8 cellular contexts compared by ENCODE assay signal in the genomic region with DNA sequence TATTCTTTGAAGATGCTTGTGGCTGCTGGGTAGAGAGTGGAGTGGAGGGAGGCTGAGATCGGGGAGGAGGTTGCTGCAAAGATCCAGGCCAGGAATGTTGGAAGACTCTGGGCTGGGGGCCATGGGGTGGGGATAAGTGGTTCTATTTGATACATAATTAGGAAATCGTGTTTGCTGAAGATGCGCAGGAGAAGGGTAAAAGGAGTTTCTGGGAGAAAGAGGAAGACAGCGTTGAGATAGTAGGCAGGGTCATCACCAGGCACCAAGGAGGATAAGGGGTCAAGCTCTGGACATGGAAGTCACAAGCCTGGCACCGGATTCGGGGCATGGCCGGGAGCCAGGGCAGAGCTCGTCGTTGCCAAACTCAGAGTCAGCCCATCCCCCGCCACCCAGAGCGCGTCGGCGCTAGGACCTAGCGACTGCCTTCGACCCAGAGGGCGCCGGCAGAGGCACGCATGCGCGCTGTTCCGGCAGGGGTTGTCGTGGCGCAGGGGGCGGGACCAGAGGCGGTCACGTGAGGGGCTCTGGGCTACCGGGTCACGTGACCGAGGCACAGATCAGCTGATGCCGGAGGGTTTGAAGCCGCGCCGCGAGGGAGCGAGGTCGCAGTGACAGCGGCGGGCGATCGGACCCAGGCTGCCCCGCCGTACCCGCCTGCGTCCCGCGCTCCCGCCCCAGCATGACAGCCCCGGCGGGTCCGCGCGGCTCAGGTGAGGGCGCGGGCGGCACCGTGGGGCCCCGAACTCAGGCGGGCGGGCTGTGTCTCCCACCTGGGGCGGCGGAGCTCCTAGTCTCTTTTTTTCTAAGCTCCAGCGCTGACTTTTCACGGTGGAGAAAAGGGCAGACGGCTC. TPM values are rescaled to one million over a fixed set of nuclear protein-coding genes. Genes with fewer than 3 reads are reported as not detected.
DNase-seq lines count a peak whose midpoint lies in the region; ATAC-seq and TF ChIP-seq lines count a peak whose summit lies in the region.

A gene (plus strand): TSS at position 553 of the 851 bp plus-strand sequence. CDS start 127 bp downstream, at position 680.

- no TSS peak for BruUV-seq in PC-9 (replicated peaks; lab: Mats Ljungman, UMichigan)

- intact Hi-C loops in PC-9 (cut with micrococcal nuclease; ENCODE audit: unreplicated experiment): loop anchor here (1.0 kb wide), 1 partner anchor 12 kb away; no protein-coding TSS in a partner anchor

- peaks cover 23% of the 10 kb centered on the region for H3K36me3 Mint-ChIP-seq in activated T-cell treated with anti-CD3 and anti-CD28 coated beads, Interleukin-2, amount 50 U/mL, for 24 hours (ENCODE audit: low read depth)

- 1% methylated on average over 60 to 65 of the region's 65 CpGs for WGBS in esophagus, 2 donors

- peaks cover 3% of the 10 kb centered on the region for H3K27me3 Mint-ChIP-seq in activated T-cell treated with anti-CD3 and anti-CD28 coated beads, Interleukin-2, amount 50 U/mL, for 24 hours

- peak within 1 kb of the TSS; percentile 89 for H3K4me3 ChIP-seq in PC-9
- H3K4me3 ChIP-seq in esophagus (ENCODE audit: low read depth in 1 of 2, low read length in 2 of 2): peak within 1 kb of the TSS; percentile 75 to 83
- H3K4me3 ChIP-seq in muscle layer of duodenum (ENCODE audit: low read depth in 1 of 2, low read length in 2 of 2): peak within 1 kb of the TSS; percentile 76 to 96

- H3K36me3 ChIP-seq in PC-9 (ENCODE audit: low read depth) (no peaks in the 10 kb centered on the region), esophagus (ENCODE audit: control insufficient read depth in 2 of 2, insufficient read depth in 2 of 2, low read length in 1 of 2) (peaks cover 2 to 13% of the 10 kb centered on the region in 2 donors), muscle layer of duodenum (ENCODE audit: control insufficient read depth in 1 of 2, insufficient read depth in 2 of 2, low read length in 2 of 2) (peaks cover 0 to 39% of the 10 kb centered on the region in 2 donors)

- DNase-seq in DMS114 treated with DMSO at 0.1 percent for 48 hours (lab: John Stamatoyannopoulos, UW; ENCODE audit: unreplicated experiment): peak; percentile 77
- peak; percentile 97 for DNase-seq in KBM-7
- peak; percentile 91 to 98 for DNase-seq in PC-9
- DNase-seq in activated T-cell treated with anti-CD3 and anti-CD28 coated beads, Interleukin-2, amount 50 U/mL, for 24 hours: peak; percentile 100
- DNase-seq in stimulated activated CD8-positive, alpha-beta memory T cell treated with anti-CD3 and anti-CD28 coated beads, Interleukin-7, amount 100 ng/mL, for 4 hours (ENCODE audit: low read depth in 2 of 2): peak; percentile 98 to 99

- in situ Hi-C loops in KBM-7 (cut with MboI; ENCODE audit: low pct_unique_long_range_greater_than_20kb, low sequenced_read_pairs): no loop called here

- H3K27me3 ChIP-seq in PC-9 (ENCODE audit: insufficient read depth, low read depth) (no peaks in the 10 kb centered on the region), esophagus (ENCODE audit: control insufficient read depth in 1 of 2, insufficient read depth in 2 of 2, low read length in 2 of 2) (no peaks in the 10 kb centered on the region), muscle layer of duodenum (ENCODE audit: low read depth, low read length) (no peaks in the 10 kb centered on the region)

- POLR2A ChIA-PET in PC-9 (lab: Charles Lee; ENCODE audit: unreplicated experiment): no interaction called here

- H3K4me1 ChIP-seq in PC-9 (replicated peaks; ENCODE audit: insufficient read depth) (peaks cover 16% of the 10 kb centered on the region), esophagus (ENCODE audit: control insufficient read depth in 2 of 2, insufficient read depth in 2 of 2, low read length in 1 of 2) (peaks cover 5 to 11% of the 10 kb centered on the region in 2 donors), muscle layer of duodenum (ENCODE audit: control insufficient read depth in 1 of 2, insufficient read depth in 2 of 2, low read length in 2 of 2) (peaks cover 9 to 30% of the 10 kb centered on the region in 2 donors)

- H4K20me1 ChIP-seq in PC-9 (ENCODE audit: insufficient read depth): no peaks in the 10 kb centered on the region

- peak within 1 kb of the TSS; percentile 99 for H3K4me2 ChIP-seq in PC-9

- H3K27ac ChIP-seq in PC-9: no peak within 1 kb of the TSS
- H3K27ac ChIP-seq in esophagus (ENCODE audit: low read depth in 2 of 2, low read length in 1 of 2): peak within 1 kb of the TSS; percentile 53 to 76
- H3K27ac ChIP-seq in muscle layer of duodenum (ENCODE audit: low read length): peak within 1 kb of the TSS; percentile 43

- no peaks in the 10 kb centered on the region for H3K9me3 ChIP-seq in PC-9 (ENCODE audit: insufficient read depth, low read depth)
- no peaks in the 10 kb centered on the region for H3K9me3 ChIP-seq in esophagus (ENCODE audit: control insufficient read depth in 2 of 2, insufficient read depth in 1 of 2, low read depth in 1 of 2, low read length in 1 of 2)
- H3K9me3 ChIP-seq in muscle layer of duodenum (ENCODE audit: control insufficient read depth in 1 of 2, low read length in 2 of 2): no peaks in the 10 kb centered on the region

- H3K9me3 Mint-ChIP-seq in activated T-cell treated with anti-CD3 and anti-CD28 coated beads, Interleukin-2, amount 50 U/mL, for 24 hours: no peaks in the 10 kb centered on the region

- H3K9me2 ChIP-seq in PC-9 (ENCODE audit: insufficient read depth): no peaks in the 10 kb centered on the region

- CTCF ChIA-PET in PC-9 (lab: Charles Lee): no interaction called here

- H3K27ac Mint-ChIP-seq in activated T-cell treated with anti-CD3 and anti-CD28 coated beads, Interleukin-2, amount 50 U/mL, for 24 hours: peak within 1 kb of the TSS; percentile 60

- H3K79me2 ChIP-seq in PC-9 (ENCODE audit: low read depth): 0 out of 2 replicates have a peak, but pooled peaks cover 7% of the 10 kb centered on the region

- peak within 1 kb of the TSS; percentile 78 for H3K4me3 Mint-ChIP-seq in activated T-cell treated with anti-CD3 and anti-CD28 coated beads, Interleukin-2, amount 50 U/mL, for 24 hours

- H2AFZ ChIP-seq in PC-9: peak within 1 kb of the TSS; percentile 94

- peaks cover 33% of the 10 kb centered on the region; the same call in 1 of the 2 replicates for H3F3A ChIP-seq in PC-9 (ENCODE audit: insufficient read depth, low read depth)

- ATAC-seq in GM21619 (IDR thresholded peaks at IDR 0.05; ENCODE audit: unreplicated experiment): peak; percentile 70

- H3K4me1 Mint-ChIP-seq in activated T-cell treated with anti-CD3 and anti-CD28 coated beads, Interleukin-2, amount 50 U/mL, for 24 hours (ENCODE audit: low read depth): peaks cover 10% of the 10 kb centered on the region

- TF ChIP-seq CTCF in PC-9 (conservative IDR thresholded peaks at IDR 0.05): no peak

RNA-seq across cellular contexts. Expression of the gene that starts here (rescaled TPM):
- 10.4 and 16.0 TPM in 2 replicates for total RNA-seq in PC-9 (2021)
- polyA plus RNA-seq in esophagus: 10 to 100 TPM; 13.4 to 17.2 TPM
